In genomic region chr1:183100575-183100974, GRCh38 we compare ENCODE assay signal across 1 cellular context.
TF ChIP-seq lines count a peak whose summit lies in the region.

No MANE protein-coding gene starts in this region.

TF ChIP-seq in IMR-90, 13 proteins besides CTCF, POLR2A, EP300 and RAD21:
- TF ChIP-seq CHD1 (IDR thresholded peaks at IDR 0.05; ENCODE audit: low read depth, low read length) (no peak), MXI1 (IDR thresholded peaks at IDR 0.05; ENCODE audit: borderline replicate concordance, low read depth, low read length) (no peak), BHLHE40 (IDR thresholded peaks at IDR 0.05; ENCODE audit: low read depth, low read length) (no peak), NFE2L2 (IDR thresholded peaks at IDR 0.05; ENCODE audit: low read depth, low read length) (no peak), CEBPB (IDR thresholded peaks at IDR 0.05; ENCODE audit: low read depth, low read length) (no peak), MAZ (IDR thresholded peaks at IDR 0.05; ENCODE audit: borderline replicate concordance, low read depth, low read length) (no peak), ELK1 (IDR thresholded peaks at IDR 0.05; ENCODE audit: borderline replicate concordance, low read depth, low read length) (no peak)
